15 cellular contexts compared by ENCODE assay signal in genomic region chr12:38544357-38545066, GRCh38.
DNase-seq lines count a peak whose midpoint lies in the region; ATAC-seq, FAIRE-seq and TF ChIP-seq lines count a peak whose summit lies in the region.
"Had no signal": no experiment of that assay in that cellular context is flagged by ENCODE, and none has a peak within 500 bp of the region (broad histone marks: within the 10 kb centered on the region; RNA-seq: fewer than 3 reads in every experiment).

No MANE protein-coding gene starts in this region.

- DNase-seq in A549 (ENCODE audit: low read depth in 1 of 2, low spot score in 1 of 2) (peak in 1 of 2 experiments; percentile 11), HEK293T (ENCODE audit: extremely low spot score) (peak; percentile 9), cerebellar nuclear complex (lab: John Stamatoyannopoulos, UW) (no peak), OCI-M2 (lab: John Stamatoyannopoulos, UW; ENCODE audit: unreplicated experiment) (no peak)
- DNase-seq: activated gamma-delta T cell treated with Interleukin-2 at 50 U/mL for 16 hours, Calu3, NCI-H2029, NCI-H774, occipital lobe had no signal

- TF ChIP-seq RAD21 in A549 (conservative IDR thresholded peaks at IDR 0.05 in 1 of 2, IDR thresholded peaks at IDR 0.05 in 1 of 2), result no peak

- H3K4me1 ChIP-seq in A549 (no peaks in the 10 kb centered on the region), OCI-LY1 (ENCODE audit: insufficient read depth, low read length, severe bottlenecking) (no peaks in the 10 kb centered on the region), iPS-20b (ENCODE audit: insufficient read depth, low read length) (peaks cover 25% of the 10 kb centered on the region; the same call in 1 of the 2 replicates)

- ATAC-seq in A549, result no peak
- ATAC-seq in HG02840 (IDR thresholded peaks at IDR 0.05; ENCODE audit: low FRiP score, unreplicated experiment), result no peak
- no peak for ATAC-seq in GM18511 (IDR thresholded peaks at IDR 0.05; ENCODE audit: unreplicated experiment)
- ATAC-seq: K562 had no signal

- TF ChIP-seq CTCF in A549 (IDR thresholded peaks at IDR 0.05), result 0 out of 3 replicates have a peak, but pooled peaks have one; percentile 5
- TF ChIP-seq CTCF in OCI-LY1 (IDR thresholded peaks at IDR 0.05; ENCODE audit: low read length), result peak; percentile 29; the same call in 1 of the 2 replicates

- CTCF ChIA-PET in A549 (lab: Yijun Ruan, JAX) (interaction anchor here (0.6 to 1.4 kb wide), 3 partner anchors 10 to 558 kb away, joined by 3 to 4 read pairs (median 3); no protein-coding TSS in a partner anchor), HEK293T (lab: Yijun Ruan, JAX) (interaction anchor here (0.6 kb wide), 1 partner anchor 13 kb away, joined by 7 read pairs; no protein-coding TSS in a partner anchor)

- no peaks in the 10 kb centered on the region for H4K20me1 ChIP-seq in OCI-LY1 (ENCODE audit: insufficient read depth, low read length)

- FAIRE-seq in A549 (lab: Jason Lieb, UNC), result no peak
- FAIRE-seq: K562 had no signal

- no peaks in the 10 kb centered on the region for H3K9me2 ChIP-seq in OCI-LY1 (ENCODE audit: low read depth, low read length)

- no peak for TF ChIP-seq EP300 in A549 (IDR thresholded peaks at IDR 0.05)

- H3K79me2 ChIP-seq in OCI-LY1 (ENCODE audit: insufficient read depth, low read length), result no peaks in the 10 kb centered on the region

- H3F3A ChIP-seq in OCI-LY1 (ENCODE audit: insufficient read depth, low read length), result no peaks in the 10 kb centered on the region

- H3K4me2 ChIP-seq in A549, result no peak overlapping the region
- H3K4me2 ChIP-seq in OCI-LY1 (ENCODE audit: low read length), result no peak overlapping the region

- POLR2A ChIA-PET in A549 (lab: Yijun Ruan, JAX), result no interaction called here
- POLR2A ChIA-PET in HEK293T (lab: Yijun Ruan, JAX), result no interaction called here

- H3K9me3 ChIP-seq in A549 (no peaks in the 10 kb centered on the region), OCI-LY1 (ENCODE audit: low read length) (no peaks in the 10 kb centered on the region), iPS-20b (ENCODE audit: insufficient read depth, low read depth, low read length) (no peaks in the 10 kb centered on the region)

- H3K27ac ChIP-seq in A549 (no peak overlapping the region), OCI-LY1 (ENCODE audit: low read depth, low read length, poor library complexity, severe bottlenecking) (no peak overlapping the region), iPS-20b (ENCODE audit: low read length) (peak overlapping the region; percentile 35)
- H3K27ac ChIP-seq: VCaP had no signal

- H3K9ac ChIP-seq in OCI-LY1 (ENCODE audit: low read length) (no peak overlapping the region), iPS-20b (ENCODE audit: low read depth, low read length) (peak overlapping the region; percentile 40; the same call in 1 of the 2 replicates)

- H3K36me3 ChIP-seq in OCI-LY1 (ENCODE audit: insufficient read depth, low read length) (no peaks in the 10 kb centered on the region), iPS-20b (ENCODE audit: insufficient read depth, low read depth, low read length) (no peaks in the 10 kb centered on the region)

- no peaks in the 10 kb centered on the region for H3K27me3 ChIP-seq in OCI-LY1 (ENCODE audit: insufficient read depth, low read length)
- no peaks in the 10 kb centered on the region for H3K27me3 ChIP-seq in iPS-20b (ENCODE audit: insufficient read depth, low read length)

- H2AFZ ChIP-seq in OCI-LY1 (ENCODE audit: low read length), result no peak overlapping the region

- WGBS in A549 (ENCODE audit: missing lambda C conversion rate), result 21% methylated on average over 5 of the region's 5 CpGs

- H3K4me3 ChIP-seq in A549 (no peak overlapping the region), OCI-LY1 (ENCODE audit: low read depth, low read length, poor library complexity, severe bottlenecking) (no peak overlapping the region), iPS-20b (ENCODE audit: low read length) (peak overlapping the region; percentile 2; the same call in 1 of the 2 replicates)
- H3K4me3 ChIP-seq: K562 had no signal

- no peak for TF ChIP-seq POLR2A in A549 (IDR thresholded peaks at IDR 0.05; ENCODE audit: low read length)

TF ChIP-seq in A549, 52 proteins besides CTCF, POLR2A, EP300 and RAD21 (continues in another document):
- no peak for TF ChIP-seq REST (IDR thresholded peaks at IDR 0.05)
- TF ChIP-seq ZC3H11A (IDR thresholded peaks at IDR 0.05), result no peak
- no peak for TF ChIP-seq CHD4 (IDR thresholded peaks at IDR 0.05; ENCODE audit: borderline replicate concordance)
- TF ChIP-seq ZFP36 (IDR thresholded peaks at IDR 0.05; ENCODE audit: borderline replicate concordance, partially characterized antibody), result no peak
- no peak for TF ChIP-seq FOSL2 (IDR thresholded peaks at IDR 0.05)
- TF ChIP-seq FOSL2 (CRISPR knock-in tag; IDR thresholded peaks at IDR 0.05), result no peak
- no peak for TF ChIP-seq RARB (CRISPR knock-in tag; IDR thresholded peaks at IDR 0.05)
- TF ChIP-seq CHD2 (IDR thresholded peaks at IDR 0.05; ENCODE audit: low read length, partially characterized antibody), result no peak
- TF ChIP-seq RNF2 (IDR thresholded peaks at IDR 0.05; ENCODE audit: borderline replicate concordance, low read depth), result no peak
- TF ChIP-seq JUN (IDR thresholded peaks at IDR 0.05), result no peak
- TF ChIP-seq NPAS2 (CRISPR knock-in tag; IDR thresholded peaks at IDR 0.05; ENCODE audit: borderline replicate concordance), result no peak
- TF ChIP-seq KDM5A (IDR thresholded peaks at IDR 0.05), result no peak
- TF ChIP-seq BHLHE40 (IDR thresholded peaks at IDR 0.05; ENCODE audit: low read depth, low read length), result no peak
- TF ChIP-seq FOXS1 (CRISPR knock-in tag; IDR thresholded peaks at IDR 0.05), result no peak

TF ChIP-seq in HEK293T, 16 proteins besides CTCF, POLR2A, EP300 and RAD21:
- TF ChIP-seq SUZ12 (IDR thresholded peaks at IDR 0.05) (no peak), SP1 (IDR thresholded peaks at IDR 0.05) (no peak), FOXM1 (IDR thresholded peaks at IDR 0.05; ENCODE audit: borderline replicate concordance) (no peak), NFRKB (IDR thresholded peaks at IDR 0.05) (no peak), L3MBTL2 (conservative IDR thresholded peaks at IDR 0.05) (no peak), ARNT (IDR thresholded peaks at IDR 0.05) (no peak), BHLHE40 (IDR thresholded peaks at IDR 0.05; ENCODE audit: borderline replicate concordance) (no peak), FOXK2 (IDR thresholded peaks at IDR 0.05) (no peak), FOXA1 (IDR thresholded peaks at IDR 0.05) (no peak)
